ENCODE assay signal across 24 cellular contexts in genomic region chr14:54023027-54023426, GRCh38.
"Had no signal": no experiment of that assay in that cellular context is flagged by ENCODE, and none has a peak within 500 bp of the region (broad histone marks: within the 10 kb centered on the region; RNA-seq: fewer than 3 reads in every experiment).

No MANE protein-coding gene starts in this region.

- H3K4me3 ChIP-seq: coronary artery, gastroesophageal sphincter, prostate gland, spleen, testis, vagina had no signal

- DNase-seq: activated CD4-positive, alpha-beta memory T cell treated with anti-CD3 and anti-CD28 coated beads for 36 hours; activated CD4-positive, alpha-beta T cell treated with anti-CD3 and anti-CD28 coated beads for 48 hours; activated naive CD4-positive, alpha-beta T cell treated with Interleukin-2 at 50 U/mL for 16 hours; activated naive CD8-positive, alpha-beta T cell treated with anti-CD3 and anti-CD28 coated beads, Interleukin-2, amount 10 ng/mL, durations not matched to agents 7 days and 5 days; activated T-cell treated with anti-CD3 and anti-CD28 coated beads, Interleukin-2, amount 50 U/mL, for 48 hours; amniotic stem cell; cerebellar nuclear complex; endodermal cell; head of caudate nucleus; hypothalamus; left ventricle myocardium superior; midbrain; spleen; stimulated activated CD4-positive, alpha-beta T cell treated with anti-CD3 and anti-CD28 coated beads, Interleukin-4, amount 100 ng/mL, for 1 hour; stimulated activated naive CD4-positive, alpha-beta T cell; testis; trophoblast cell had no signal

- H3K9me3 ChIP-seq: prostate gland, testis, vagina had no signal

- H3K36me3 ChIP-seq: gastroesophageal sphincter, prostate gland, spleen, vagina had no signal

- H3K27ac ChIP-seq: coronary artery, epithelial cell of prostate, gastroesophageal sphincter, prostate gland, spleen, testis, vagina had no signal

- ATAC-seq: gastroesophageal sphincter; left ventricle myocardium superior; natural killer cell treated with Interleukin-12 subunit alpha and Interleukin-12 subunit beta and Interleukin-15 and Interleukin-18, amount 100 ng/mL, for 72 hours had no signal

- H3K4me1 ChIP-seq: gastroesophageal sphincter, prostate gland, spleen, testis, vagina had no signal

- FAIRE-seq: islet of Langerhans had no signal

- H3K27me3 ChIP-seq: gastroesophageal sphincter, spleen, testis, vagina had no signal
